Comparison of ENCODE assay signal across 30 cellular contexts in genomic region chr3:197983076-197983475, GRCh38.
"Had no signal": no experiment of that assay in that cellular context is flagged by ENCODE, and none has a peak within 500 bp of the region (broad histone marks: within the 10 kb centered on the region; RNA-seq: fewer than 3 reads in every experiment).

No MANE protein-coding gene starts in this region.

- H3K36me3 Mint-ChIP-seq: activated CD4-positive, alpha-beta memory T cell treated with anti-CD3 and anti-CD28 coated beads for 36 hours had no signal

- H3K9me3 ChIP-seq: adrenal gland, body of pancreas, colonic mucosa, esophagus squamous epithelium, gastroesophageal sphincter, heart right ventricle had no signal

- ATAC-seq: activated CD4-positive, alpha-beta T cell treated with anti-CD3 and anti-CD28 coated beads for 36 hours; activated naive CD8-positive, alpha-beta T cell treated with anti-CD3 and anti-CD28 coated beads, Interleukin-2, amount 50 U/mL, for 24 hours; activated T-cell treated with anti-CD3 and anti-CD28 coated beads, Interleukin-2, amount 50 U/mL, for 4 hours; activated T-helper 17 cell treated with anti-CD3 and anti-CD28 coated beads, Interleukin-2, amount 50 U/mL, for 72 hours; body of pancreas; gastroesophageal sphincter; heart right ventricle had no signal

- H3K27ac ChIP-seq: adrenal gland, body of pancreas, colonic mucosa, epithelial cell of prostate, esophagus squamous epithelium, gastroesophageal sphincter, heart right ventricle, hepatocyte had no signal

- H3K4me1 ChIP-seq: adrenal gland, body of pancreas, colonic mucosa, esophagus squamous epithelium, gastroesophageal sphincter, heart right ventricle had no signal

- H3K4me2 ChIP-seq: hepatocyte had no signal

- H3K79me2 ChIP-seq: hepatocyte had no signal

- H3K4me3 Mint-ChIP-seq: activated CD4-positive, alpha-beta memory T cell treated with anti-CD3 and anti-CD28 coated beads for 36 hours; activated CD4-positive, alpha-beta T cell treated with anti-CD3 and anti-CD28 coated beads for 36 hours; activated CD4-positive, alpha-beta T cell treated with anti-CD3 and anti-CD28 coated beads, Interleukin-2, amount 10 ng/mL, durations not matched to agents 24 days and 14 days; activated naive CD8-positive, alpha-beta T cell treated with anti-CD3 and anti-CD28 coated beads, Interleukin-2, amount 50 U/mL, for 24 hours; activated T-cell treated with anti-CD3 and anti-CD28 coated beads, Interleukin-2, amount 50 U/mL, for 4 hours; activated T-helper 17 cell treated with anti-CD3 and anti-CD28 coated beads, Interleukin-2, amount 50 U/mL, for 72 hours; T-helper 1 cell treated with Interleukin-12 subunit alpha and Interleukin-12 subunit beta and Interleukin-4 antibody, amounts not matched to agents 30 μg/mL and 1 μg/mL, for 36 hours had no signal

- H3K4me1 Mint-ChIP-seq: activated T-helper 17 cell treated with anti-CD3 and anti-CD28 coated beads, Interleukin-2, amount 50 U/mL, for 72 hours had no signal

- H3K27me3 Mint-ChIP-seq: activated CD4-positive, alpha-beta memory T cell treated with anti-CD3 and anti-CD28 coated beads for 36 hours; activated CD4-positive, alpha-beta T cell treated with anti-CD3 and anti-CD28 coated beads for 36 hours; activated CD4-positive, alpha-beta T cell treated with anti-CD3 and anti-CD28 coated beads, Interleukin-2, amount 10 ng/mL, durations not matched to agents 24 days and 14 days; activated naive CD8-positive, alpha-beta T cell treated with anti-CD3 and anti-CD28 coated beads, Interleukin-2, amount 50 U/mL, for 24 hours; activated T-helper 17 cell treated with anti-CD3 and anti-CD28 coated beads, Interleukin-2, amount 50 U/mL, for 72 hours had no signal

- H3K4me3 ChIP-seq: adrenal gland, body of pancreas, colonic mucosa, esophagus squamous epithelium, gastroesophageal sphincter, heart right ventricle, hepatocyte had no signal

- DNase-seq: activated CD4-positive, alpha-beta memory T cell treated with anti-CD3 and anti-CD28 coated beads for 36 hours; activated CD4-positive, alpha-beta T cell treated with anti-CD3 and anti-CD28 coated beads for 36 hours; activated CD4-positive, alpha-beta T cell treated with anti-CD3 and anti-CD28 coated beads, Interleukin-2, amount 10 ng/mL, durations not matched to agents 24 days and 14 days; activated CD4-positive, CD25-positive, alpha-beta regulatory T cell; activated CD4-positive, CD25-positive, alpha-beta regulatory T cell treated with anti-CD3 and anti-CD28 coated beads, Interleukin-2, amount 50 U/mL, for 72 hours; activated CD8-positive, alpha-beta memory T cell treated with anti-CD3 and anti-CD28 coated beads for 24 hours; activated effector memory CD4-positive, alpha-beta T cell treated with Interleukin-2 at 50 U/mL for 16 hours; activated gamma-delta T cell treated with Interleukin-2 at 50 U/mL for 16 hours; activated naive CD4-positive, alpha-beta T cell treated with anti-CD3 and anti-CD28 coated beads, Interleukin-2, amount 50 U/mL, for 16 hours; activated naive CD4-positive, alpha-beta T cell treated with Interleukin-2 at 50 U/mL for 16 hours; activated naive CD8-positive, alpha-beta T cell treated with anti-CD3 and anti-CD28 coated beads, Interleukin-2, amount 50 U/mL, for 24 hours; activated T-cell treated with anti-CD3 and anti-CD28 coated beads, Interleukin-2, amount 50 U/mL, for 4 hours; adrenal gland; amygdala; aorta; body of pancreas; central memory CD4-positive, alpha-beta T cell; cerebellar nuclear complex; colonic mucosa; effector CD8-positive, alpha-beta T cell; esophagus squamous epithelium; foreskin melanocyte; heart right ventricle had no signal

- H3K27me3 ChIP-seq: adrenal gland, body of pancreas, colonic mucosa, esophagus squamous epithelium, gastroesophageal sphincter, heart right ventricle, hepatocyte had no signal

- H3K36me3 ChIP-seq: adrenal gland, colonic mucosa had no signal

- FAIRE-seq: endometrium, endothelial cell of umbilical vein had no signal

- H3K9me3 Mint-ChIP-seq: activated CD4-positive, alpha-beta memory T cell treated with anti-CD3 and anti-CD28 coated beads for 36 hours; activated CD4-positive, alpha-beta T cell treated with anti-CD3 and anti-CD28 coated beads, Interleukin-2, amount 10 ng/mL, durations not matched to agents 24 days and 14 days; activated naive CD8-positive, alpha-beta T cell treated with anti-CD3 and anti-CD28 coated beads, Interleukin-2, amount 50 U/mL, for 24 hours; activated T-cell treated with anti-CD3 and anti-CD28 coated beads, Interleukin-2, amount 50 U/mL, for 4 hours; activated T-helper 17 cell treated with anti-CD3 and anti-CD28 coated beads, Interleukin-2, amount 50 U/mL, for 72 hours; T-helper 1 cell treated with Interleukin-12 subunit alpha and Interleukin-12 subunit beta and Interleukin-4 antibody, amounts not matched to agents 30 μg/mL and 1 μg/mL, for 36 hours had no signal

- H3K27ac Mint-ChIP-seq: activated CD4-positive, alpha-beta memory T cell treated with anti-CD3 and anti-CD28 coated beads for 36 hours; activated CD4-positive, alpha-beta T cell treated with anti-CD3 and anti-CD28 coated beads for 36 hours; activated CD4-positive, alpha-beta T cell treated with anti-CD3 and anti-CD28 coated beads, Interleukin-2, amount 10 ng/mL, durations not matched to agents 24 days and 14 days; activated naive CD8-positive, alpha-beta T cell treated with anti-CD3 and anti-CD28 coated beads, Interleukin-2, amount 50 U/mL, for 24 hours; activated T-helper 17 cell treated with anti-CD3 and anti-CD28 coated beads, Interleukin-2, amount 50 U/mL, for 72 hours; T-helper 1 cell treated with Interleukin-12 subunit alpha and Interleukin-12 subunit beta and Interleukin-4 antibody, amounts not matched to agents 30 μg/mL and 1 μg/mL, for 36 hours had no signal

- H2AFZ ChIP-seq: hepatocyte had no signal
